Comparison of ENCODE assay signal across 8 cellular contexts in genomic region chr10:120221873-120222485, GRCh38.
DNase-seq lines count a peak whose midpoint lies in the region; ATAC-seq, FAIRE-seq and TF ChIP-seq lines count a peak whose summit lies in the region.

No MANE protein-coding gene starts in this region.

- H4K20me1 ChIP-seq in Karpas-422 (ENCODE audit: insufficient read depth, low read depth, low read length), result no peaks in the 10 kb centered on the region
- H4K20me1 ChIP-seq in keratinocyte (ENCODE audit: control insufficient read depth, extremely low read depth, insufficient read depth, low read length), result no peaks in the 10 kb centered on the region

- H3K4me3 ChIP-seq in Karpas-422 (ENCODE audit: low read length) (no peak overlapping the region), keratinocyte (ENCODE audit: control insufficient read depth in 2 of 3, extremely low read depth in 1 of 3, insufficient read depth in 2 of 3, low read depth in 1 of 3, low read length in 3 of 3) (no peak overlapping the region)

- no peak for ATAC-seq in GM21447 (IDR thresholded peaks at IDR 0.05; ENCODE audit: unreplicated experiment)

- H3K27me3 ChIP-seq in Karpas-422 (ENCODE audit: low read length) (no peaks in the 10 kb centered on the region), keratinocyte (ENCODE audit: control insufficient read depth, extremely low read depth, insufficient read depth, low read length) (no peaks in the 10 kb centered on the region)

- H2AFZ ChIP-seq in Karpas-422 (ENCODE audit: low read length) (no peak overlapping the region), keratinocyte (ENCODE audit: control insufficient read depth, low read length) (no peak overlapping the region)

- H3K79me2 ChIP-seq in Karpas-422 (ENCODE audit: low read length), result peaks cover 71% of the 10 kb centered on the region
- no peaks in the 10 kb centered on the region for H3K79me2 ChIP-seq in keratinocyte (ENCODE audit: control insufficient read depth, insufficient read depth, low read length)

- H3K9me3 ChIP-seq in Karpas-422 (ENCODE audit: low read length) (no peaks in the 10 kb centered on the region), keratinocyte (ENCODE audit: control insufficient read depth, low read depth, low read length) (no peaks in the 10 kb centered on the region)

- H3K36me3 ChIP-seq in Karpas-422 (ENCODE audit: insufficient read depth, low read length) (peaks cover 81% of the 10 kb centered on the region), keratinocyte (ENCODE audit: control insufficient read depth in 2 of 2, extremely low read depth in 1 of 2, insufficient read depth in 2 of 2, low read length in 2 of 2) (no peaks in the 10 kb centered on the region)

- no peaks in the 10 kb centered on the region for H3K9me1 ChIP-seq in keratinocyte (ENCODE audit: control insufficient read depth, extremely low read depth, insufficient read depth, low read length)

- DNase-seq in SHP77 (lab: John Stamatoyannopoulos, UW) (peak; percentile 26 to 56), SHP77 treated with DMSO at 0.1 percent for 48 hours (lab: John Stamatoyannopoulos, UW) (no peak), Karpas-422 (peak; percentile 88), SW480 (ENCODE audit: low spot score) (peak; percentile 43), keratinocyte (ENCODE audit: low read depth, low spot score) (peak; percentile 4), HCEC 1CT (no peak), hypothalamus (lab: John Stamatoyannopoulos, UW) (no peak)

- H3K4me2 ChIP-seq in Karpas-422 (ENCODE audit: low read depth, low read length, poor library complexity, severe bottlenecking) (no peak overlapping the region), keratinocyte (ENCODE audit: control insufficient read depth, extremely low read depth, insufficient read depth, low read depth, low read length) (no peak overlapping the region)

- H3K9ac ChIP-seq in Karpas-422 (ENCODE audit: low read length) (no peak overlapping the region), keratinocyte (ENCODE audit: control insufficient read depth, extremely low read depth, insufficient read depth, low read length) (no peak overlapping the region)

- H3K9me2 ChIP-seq in Karpas-422 (replicated peaks; ENCODE audit: insufficient read depth, low read length), result no peaks in the 10 kb centered on the region

- dilution Hi-C loops in keratinocyte (cut with MboI; ENCODE audit: extremely low pct_ligation_motif_present, low sequenced_read_pairs), result no loop called here

- peak; percentile 66 to 78 (median 77) for TF ChIP-seq CTCF in keratinocyte (optimal IDR thresholded peaks at IDR 0.05 in 1 of 3, IDR thresholded peaks at IDR 0.05 in 1 of 3, conservative IDR thresholded peaks at IDR 0.05 in 1 of 3; ENCODE audit: extremely low read depth in 1 of 3, insufficient read depth in 2 of 3, low read length in 3 of 3)

- H3K27ac ChIP-seq in Karpas-422 (ENCODE audit: low read length) (peak overlapping the region; percentile 24; the same call in 1 of the 2 replicates), keratinocyte (ENCODE audit: control insufficient read depth, insufficient read depth, low read length) (no peak overlapping the region)

- FAIRE-seq in keratinocyte (lab: Jason Lieb, UNC), result peak; percentile 72

- peaks cover 11% of the 10 kb centered on the region; the same call in 1 of the 2 replicates for H3K4me1 ChIP-seq in Karpas-422 (ENCODE audit: low read length)
- H3K4me1 ChIP-seq in keratinocyte (ENCODE audit: control insufficient read depth, extremely low read depth, insufficient read depth, low read length), result no peaks in the 10 kb centered on the region

Comparison
In these comparisons a context has a peak if more than half of its experiments do, and no peak if none do; other contexts are left out.
1. DNase-seq: peak in SHP77 (2 of 2), Karpas-422 (single experiment), SW480 (single experiment) and keratinocyte (single experiment); none in SHP77 treated with DMSO at 0.1 percent for 48 hours (single experiment), HCEC 1CT (single experiment) and hypothalamus (0 of 51).